ENCODE assay signal across 21 cellular contexts in the genomic region with DNA sequence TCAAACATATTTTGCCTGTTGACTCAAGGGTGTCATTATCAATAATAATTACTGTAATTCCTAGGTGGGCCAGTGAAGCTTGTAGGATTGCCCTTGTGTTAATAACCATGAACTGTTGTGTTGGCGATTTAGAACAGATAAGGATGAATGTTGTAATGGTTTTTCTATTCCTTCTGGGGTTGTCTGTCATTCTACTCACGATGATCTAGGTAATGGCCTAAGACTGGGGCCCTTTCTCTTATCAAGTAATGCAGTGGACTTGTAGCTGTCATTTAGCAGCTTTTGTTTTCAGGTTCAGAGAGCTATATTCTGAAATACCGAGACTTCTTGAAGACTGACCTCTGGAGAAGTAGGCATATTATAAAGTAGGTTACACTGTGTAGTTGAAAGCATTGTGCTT.
A peak's percentile ranks its signal among the peaks of the same experiment; 100 is the strongest.
DNase-seq lines count a peak whose midpoint lies in the region; ATAC-seq, FAIRE-seq and TF ChIP-seq lines count a peak whose summit lies in the region.
"Had no signal": no experiment of that assay in that cellular context is flagged by ENCODE, and none has a peak within 500 bp of the region (broad histone marks: within the 10 kb centered on the region; RNA-seq: fewer than 3 reads in every experiment).

No MANE protein-coding gene starts in this region.

- H3K4me1 ChIP-seq in K562 (replicated peaks in 1 of 2; ENCODE audit: control insufficient read depth in 2 of 2, insufficient read depth in 2 of 2, low read length in 2 of 2) = peaks cover 0 to 22% of the 10 kb centered on the region in 2 experiments; a peak in 3 of 5 replicates
- no peaks in the 10 kb centered on the region for H3K4me1 ChIP-seq in CD4-positive, alpha-beta memory T cell (ENCODE audit: insufficient read depth, low read length)
- H3K4me1 ChIP-seq: BLaER1 had no signal

- DNase-seq in SK-N-DZ (ENCODE audit: low spot score) = peak; percentile 23
- peak in 2 of 4 experiments; percentile 26 to 31 for DNase-seq in K562 (ENCODE audit: extremely low read depth in 1 of 4, low spot score in 3 of 4)
- DNase-seq in KBM-7 = no peak
- DNase-seq in CD4-positive, alpha-beta memory T cell = no peak
- no peak for DNase-seq in naive thymus-derived CD8-positive, alpha-beta T cell
- DNase-seq: 8988T; ACHN; BE2C; C1 segment of cervical spinal cord; Caco-2; Calu3; CD4-positive, CD25-positive, alpha-beta regulatory T cell; CD8-positive, alpha-beta T cell; DMS79 treated with DMSO at 0.1 percent for 48 hours; GF-D8 had no signal

- FAIRE-seq in K562 (lab: Jason Lieb, UNC) = no peak
- FAIRE-seq: A204.1, D721Med, GM12891, GM19239 had no signal

- no peaks in the 10 kb centered on the region for H3K27me3 Mint-ChIP-seq in CD4-positive, alpha-beta memory T cell
- H3K27me3 Mint-ChIP-seq in naive thymus-derived CD8-positive, alpha-beta T cell = no peaks in the 10 kb centered on the region
- H3K27me3 Mint-ChIP-seq: CD4-positive, CD25-positive, alpha-beta regulatory T cell had no signal

- POLR2A ChIA-PET in K562 (lab: Yijun Ruan, JAX) = no interaction called here
- POLR2A ChIA-PET in CD4-positive, alpha-beta memory T cell (lab: Charles Lee; ENCODE audit: partially characterized antibody) = no interaction called here
- POLR2A ChIA-PET in naive thymus-derived CD8-positive, alpha-beta T cell (lab: Charles Lee) = no interaction called here

- peaks cover 5 to 31% (median 14%) of the 10 kb centered on the region in 4 donors for H3K4me1 Mint-ChIP-seq in CD4-positive, alpha-beta memory T cell
- peaks cover 14 to 23% (median 18%) of the 10 kb centered on the region in 4 donors for H3K4me1 Mint-ChIP-seq in naive thymus-derived CD8-positive, alpha-beta T cell

- intact Hi-C loops in K562 (cut with micrococcal nuclease) = no loop called here
- intact Hi-C loops in CD4-positive, alpha-beta memory T cell (cut with micrococcal nuclease) = no loop called here

- no peak overlapping the region for H3K27ac Mint-ChIP-seq in CD4-positive, alpha-beta memory T cell
- H3K27ac Mint-ChIP-seq in naive thymus-derived CD8-positive, alpha-beta T cell = no peak overlapping the region
- H3K27ac Mint-ChIP-seq: CD14-positive monocyte; CD8-positive, alpha-beta T cell had no signal

- BruUV-seq in K562 (replicated peaks; lab: Mats Ljungman, UMichigan) = no TSS peak

- peaks cover 2% of the 10 kb centered on the region for H3K9me1 ChIP-seq in K562 (ENCODE audit: control insufficient read depth, insufficient read depth, low read length)

- peaks cover 0 to 2% (median 0%) of the 10 kb centered on the region in 8 donors for H3K9me3 Mint-ChIP-seq in CD4-positive, alpha-beta memory T cell
- peaks cover 0 to 1% (median 0%) of the 10 kb centered on the region in 9 donors for H3K9me3 Mint-ChIP-seq in naive thymus-derived CD8-positive, alpha-beta T cell
- H3K9me3 Mint-ChIP-seq: CD4-positive, CD25-positive, alpha-beta regulatory T cell; CD8-positive, alpha-beta T cell had no signal

- TF ChIP-seq POLR2A in K562 (conservative IDR thresholded peaks at IDR 0.05) = no peak

- 10% methylated on average over 3 of the region's 3 CpGs for WGBS in K562 (ENCODE audit: insufficient coverage, low coverage, missing lambda C conversion rate)

- no peak overlapping the region for H3K4me2 ChIP-seq in K562 (ENCODE audit: insufficient read depth, low read length)
- H3K4me2 ChIP-seq: BLaER1 had no signal

- no peak for TF ChIP-seq RAD21 in K562 (CRISPR knock-in tag; conservative IDR thresholded peaks at IDR 0.05 in 1 of 2, IDR thresholded peaks at IDR 0.05 in 1 of 2)

- H3K4me3 Mint-ChIP-seq in CD4-positive, alpha-beta memory T cell = no peak overlapping the region
- no peak overlapping the region for H3K4me3 Mint-ChIP-seq in naive thymus-derived CD8-positive, alpha-beta T cell
- H3K4me3 Mint-ChIP-seq: CD14-positive monocyte; CD4-positive, CD25-positive, alpha-beta regulatory T cell; CD8-positive, alpha-beta T cell had no signal

- H3K9ac ChIP-seq in K562 (ENCODE audit: insufficient read depth in 1 of 2, low read depth in 2 of 2, low read length in 2 of 2) = no peak overlapping the region
- H3K9ac ChIP-seq: BLaER1 had no signal

- no peak overlapping the region for H3K27ac ChIP-seq in K562 (ENCODE audit: extremely low read depth, low read depth, low read length)
- H3K27ac ChIP-seq in CD4-positive, alpha-beta memory T cell (ENCODE audit: low read depth, low read length) = no peak overlapping the region
- H3K27ac ChIP-seq: BLaER1 had no signal

- TF ChIP-seq EP300 in K562 (IDR thresholded peaks at IDR 0.05; ENCODE audit: low read length) = no peak

- H3K36me3 Mint-ChIP-seq in CD4-positive, alpha-beta memory T cell = peaks cover 0 to 5% of the 10 kb centered on the region in 2 donors
- peaks cover 4 to 5% (median 5%) of the 10 kb centered on the region in 3 donors for H3K36me3 Mint-ChIP-seq in naive thymus-derived CD8-positive, alpha-beta T cell

- no peaks in the 10 kb centered on the region for H3K9me3 ChIP-seq in K562 (replicated peaks; ENCODE audit: control insufficient read depth, insufficient read depth, low read depth, low read length)
- H3K9me3 ChIP-seq in CD4-positive, alpha-beta memory T cell (ENCODE audit: control insufficient read depth in 1 of 2, low read length in 2 of 2) = no peaks in the 10 kb centered on the region
- H3K9me3 ChIP-seq: BE2C, BLaER1, Caco-2 had no signal

- no peak for TF ChIP-seq CTCF in K562 (IDR thresholded peaks at IDR 0.05 in 2 of 3, conservative IDR thresholded peaks at IDR 0.05 in 1 of 3; ENCODE audit: insufficient read depth in 2 of 3, low read depth in 1 of 3, low read length in 3 of 3)

- in situ Hi-C loops in K562 (cut with MboI) = no loop called here
- in situ Hi-C loops in KBM-7 (cut with MboI; ENCODE audit: low pct_unique_long_range_greater_than_20kb, low sequenced_read_pairs) = no loop called here

- no peaks in the 10 kb centered on the region for H3K27me3 ChIP-seq in K562 (ENCODE audit: control insufficient read depth in 2 of 2, insufficient read depth in 2 of 2, low read length in 2 of 2)
- H3K27me3 ChIP-seq in CD4-positive, alpha-beta memory T cell (ENCODE audit: insufficient read depth, low read length) = no peaks in the 10 kb centered on the region
- H3K27me3 ChIP-seq: BE2C, BLaER1 had no signal

- CTCF ChIA-PET in K562 (lab: Yijun Ruan, JAX; ENCODE audit: low intra/inter-chr PET ratio) = no interaction called here
- CTCF ChIA-PET in CD4-positive, alpha-beta memory T cell (lab: Charles Lee; ENCODE audit: partially characterized antibody) = interaction anchor here (0.9 kb wide), 1 partner anchor 21 kb away, joined by 4 read pairs; no protein-coding TSS in a partner anchor

- ATAC-seq in K562 = peak; percentile 64
- no peak for ATAC-seq in naive thymus-derived CD8-positive, alpha-beta T cell
- ATAC-seq: CD8-positive, alpha-beta T cell had no signal

- no peaks in the 10 kb centered on the region for H3K36me3 ChIP-seq in K562 (ENCODE audit: control insufficient read depth, insufficient read depth, low read length)
- H3K36me3 ChIP-seq in CD4-positive, alpha-beta memory T cell (ENCODE audit: insufficient read depth, low read length) = no peaks in the 10 kb centered on the region
- H3K36me3 ChIP-seq: BE2C, BLaER1 had no signal

- no peak overlapping the region for H3K4me3 ChIP-seq in K562
- no peak overlapping the region for H3K4me3 ChIP-seq in CD4-positive, alpha-beta memory T cell (ENCODE audit: low read length in 2 of 2)
- H3K4me3 ChIP-seq: BLaER1 had no signal

- no peak overlapping the region for H2AFZ ChIP-seq in K562 (ENCODE audit: low read depth, low read length)

- H3K79me2 ChIP-seq in K562 (ENCODE audit: control insufficient read depth, insufficient read depth, low read length) = 0 out of 3 replicates have a peak, but pooled peaks cover 2% of the 10 kb centered on the region

- H4K20me1 ChIP-seq in K562 (replicated peaks; ENCODE audit: control insufficient read depth, insufficient read depth, low read length) = no peaks in the 10 kb centered on the region
- H4K20me1 ChIP-seq: BLaER1 had no signal

TF ChIP-seq in K562, 482 proteins besides CTCF, POLR2A, EP300 and RAD21 (continues in another document):
- TF ChIP-seq XRCC5 (IDR thresholded peaks at IDR 0.05; ENCODE audit: low read depth, low read length) = no peak
- TF ChIP-seq, protein P1, sequence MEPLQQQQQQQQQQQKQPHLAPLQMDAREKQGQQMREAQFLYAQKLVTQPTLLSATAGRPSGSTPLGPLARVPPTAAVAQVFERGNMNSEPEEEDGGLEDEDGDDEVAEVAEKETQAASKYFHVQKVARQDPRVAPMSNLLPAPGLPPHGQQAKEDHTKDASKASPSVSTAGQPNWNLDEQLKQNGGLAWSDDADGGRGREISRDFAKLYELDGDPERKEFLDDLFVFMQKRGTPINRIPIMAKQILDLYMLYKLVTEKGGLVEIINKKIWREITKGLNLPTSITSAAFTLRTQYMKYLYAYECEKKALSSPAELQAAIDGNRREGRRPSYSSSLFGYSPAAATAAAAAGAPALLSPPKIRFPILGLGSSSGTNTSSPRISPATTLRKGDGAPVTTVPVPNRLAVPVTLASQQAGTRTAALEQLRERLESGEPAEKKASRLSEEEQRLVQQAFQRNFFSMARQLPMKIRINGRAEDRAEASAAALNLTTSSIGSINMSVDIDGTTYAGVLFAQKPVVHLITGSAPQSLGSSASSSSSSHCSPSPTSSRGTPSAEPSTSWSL (CRISPR knock-in tag; IDR thresholded peaks at IDR 0.05; ENCODE audit: borderline replicate concordance) = no peak
- no peak for TF ChIP-seq RBM15 (IDR thresholded peaks at IDR 0.05; ENCODE audit: insufficient read depth, low read length)
- no peak for TF ChIP-seq SOX6 (IDR thresholded peaks at IDR 0.05)
- TF ChIP-seq CREB1 (IDR thresholded peaks at IDR 0.05) = no peak
- no peak for TF ChIP-seq CREB1 (CRISPR knock-in tag; IDR thresholded peaks at IDR 0.05)
